21 cellular contexts compared by ENCODE assay signal in the genomic region with DNA sequence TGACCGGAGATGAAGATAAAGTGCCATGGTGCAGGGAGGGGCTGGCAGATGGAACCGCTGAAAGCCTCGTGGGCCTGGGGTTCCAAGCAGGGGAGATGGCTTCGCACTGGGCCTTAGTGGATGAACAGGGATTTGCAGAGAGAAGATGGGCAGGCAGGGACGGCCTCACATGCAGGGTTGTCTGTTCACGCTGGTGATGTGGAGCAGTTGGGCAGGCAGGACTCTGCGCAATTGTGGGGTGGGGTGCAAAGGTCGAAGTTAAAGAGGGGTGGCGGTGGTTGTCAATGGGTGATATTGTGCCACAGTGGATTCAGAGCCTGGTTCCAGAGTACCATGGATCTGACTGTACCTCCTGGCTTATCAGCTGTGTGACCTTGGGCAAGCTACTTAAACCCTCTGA. TPM values are rescaled to one million over a fixed set of nuclear protein-coding genes. Genes with fewer than 3 reads are reported as not detected.
DNase-seq lines count a peak whose midpoint lies in the region; ATAC-seq and TF ChIP-seq lines count a peak whose summit lies in the region.
"Had no signal": no experiment of that assay in that cellular context is flagged by ENCODE, and none has a peak within 500 bp of the region (broad histone marks: within the 10 kb centered on the region; RNA-seq: fewer than 3 reads in every experiment).

No MANE protein-coding gene starts in this region.

- TF ChIP-seq POLR2A in gastrocnemius medialis (IDR thresholded peaks at IDR 0.05) (no peak), vagina (IDR thresholded peaks at IDR 0.05) (no peak)

- no peaks in the 10 kb centered on the region for H4K20me1 ChIP-seq in BLaER1
- no peaks in the 10 kb centered on the region for H4K20me1 ChIP-seq in BLaER1 treated with 17β-estradiol and CSF1 and Interleukin-3, amounts not matched to agents 10 nM and 100 nM

- 79% methylated on average over 9 of the region's 9 CpGs for WGBS in right cardiac atrium

- ATAC-seq in right cardiac atrium (no peak), gastrocnemius medialis (no peak)
- ATAC-seq: HCT116, SK-N-SH treated with all-trans-retinoic acid at 6 μM for 48 hours had no signal

- intact Hi-C loops in right cardiac atrium (cut with DNase I) = no loop called here
- intact Hi-C loops in gastrocnemius medialis (cut with DNase I; ENCODE audit: low total_unique reads) = no loop called here
- intact Hi-C loops in vagina (cut with DNase I) = no loop called here

- H3K4me3 ChIP-seq in BLaER1 = no peak overlapping the region
- H3K4me3 ChIP-seq in BLaER1 treated with 17β-estradiol and CSF1 and Interleukin-3, amounts not matched to agents 10 nM and 100 nM = no peak overlapping the region
- H3K4me3 ChIP-seq in right cardiac atrium (ENCODE audit: low read length) = no peak overlapping the region
- no peak overlapping the region for H3K4me3 ChIP-seq in gastrocnemius medialis
- H3K4me3 ChIP-seq in vagina = no peak overlapping the region
- H3K4me3 ChIP-seq: MG63, SJCRH30 had no signal

- no peaks in the 10 kb centered on the region for H3K27me3 ChIP-seq in BLaER1
- H3K27me3 ChIP-seq in BLaER1 treated with 17β-estradiol and CSF1 and Interleukin-3, amounts not matched to agents 10 nM and 100 nM = no peaks in the 10 kb centered on the region
- no peaks in the 10 kb centered on the region for H3K27me3 ChIP-seq in right cardiac atrium (ENCODE audit: control insufficient read depth, insufficient read depth)
- no peaks in the 10 kb centered on the region for H3K27me3 ChIP-seq in gastrocnemius medialis
- H3K27me3 ChIP-seq in vagina = no peaks in the 10 kb centered on the region
- H3K27me3 ChIP-seq: MG63, SJCRH30 had no signal

- H3K9me3 ChIP-seq in BLaER1 (no peaks in the 10 kb centered on the region), right cardiac atrium (ENCODE audit: control insufficient read depth, low read length) (no peaks in the 10 kb centered on the region), gastrocnemius medialis (no peaks in the 10 kb centered on the region), vagina (no peaks in the 10 kb centered on the region)
- H3K9me3 ChIP-seq in BLaER1 treated with 17β-estradiol and CSF1 and Interleukin-3, amounts not matched to agents 10 nM and 100 nM (replicated peaks in 1 of 11) = no peaks in the 10 kb centered on the region
- H3K9me3 ChIP-seq: MG63, SJCRH30 had no signal

- DNase-seq in right cardiac atrium = peak in 2 of 3 donors; percentile 8 to 46
- no peak for DNase-seq in gastrocnemius medialis
- no peak for DNase-seq in DMS79 (lab: John Stamatoyannopoulos, UW)
- no peak for DNase-seq in NCI-H2107 treated with DMSO at 0.1 percent for 48 hours (lab: John Stamatoyannopoulos, UW; ENCODE audit: unreplicated experiment)
- DNase-seq in vagina (ENCODE audit: extremely low spot score in 2 of 2) = no peak
- DNase-seq: CD8-positive, alpha-beta memory T cell; DMS 273 treated with DMSO at 0.1 percent for 48 hours; KG1; MG63; NCI-H1105 treated with DMSO at 0.1 percent for 48 hours; NCI-H2029; NCI-H2227 treated with DMSO at 0.1 percent for 48 hours; NCI-H69; OCI-M1 had no signal

- in situ Hi-C loops in gastrocnemius medialis (cut with MboI; ENCODE audit: low sequenced_read_pairs in 4 of 4) = no loop called here

- no peak for TF ChIP-seq CTCF in gastrocnemius medialis (IDR thresholded peaks at IDR 0.05 in 4 of 5, conservative IDR thresholded peaks at IDR 0.05 in 1 of 5)
- no peak for TF ChIP-seq CTCF in vagina (IDR thresholded peaks at IDR 0.05)

- peaks cover 61% of the 10 kb centered on the region for H3K4me1 ChIP-seq in BLaER1
- peaks cover 52 to 100% (median 88%) of the 10 kb centered on the region in 10 experiments for H3K4me1 ChIP-seq in BLaER1 treated with 17β-estradiol and CSF1 and Interleukin-3, amounts not matched to agents 10 nM and 100 nM
- peaks cover 12% of the 10 kb centered on the region for H3K4me1 ChIP-seq in right cardiac atrium (ENCODE audit: control insufficient read depth, insufficient read depth, low read length)
- H3K4me1 ChIP-seq in gastrocnemius medialis = peaks cover 70 to 80% of the 10 kb centered on the region in 2 donors
- no peaks in the 10 kb centered on the region for H3K4me1 ChIP-seq in vagina

- no peak overlapping the region for H3K9ac ChIP-seq in BLaER1
- H3K9ac ChIP-seq in BLaER1 treated with 17β-estradiol and CSF1 and Interleukin-3, amounts not matched to agents 10 nM and 100 nM = no peak overlapping the region

- H3K27ac ChIP-seq in BLaER1 (no peak overlapping the region), right cardiac atrium (ENCODE audit: low read length) (peak overlapping the region; percentile 32), gastrocnemius medialis (peak overlapping the region; percentile 92 to 97 (median 97)), vagina (no peak overlapping the region)
- peak overlapping the region in 4 of 11 experiments; percentile 16 to 87 (median 82); a peak in 6 of 22 replicates for H3K27ac ChIP-seq in BLaER1 treated with 17β-estradiol and CSF1 and Interleukin-3, amounts not matched to agents 10 nM and 100 nM
- H3K27ac ChIP-seq: SJCRH30 had no signal

- H3K36me3 ChIP-seq in BLaER1 = no peaks in the 10 kb centered on the region
- H3K36me3 ChIP-seq in BLaER1 treated with 17β-estradiol and CSF1 and Interleukin-3, amounts not matched to agents 10 nM and 100 nM = no peaks in the 10 kb centered on the region
- H3K36me3 ChIP-seq in gastrocnemius medialis = no peaks in the 10 kb centered on the region
- no peaks in the 10 kb centered on the region for H3K36me3 ChIP-seq in vagina
- H3K36me3 ChIP-seq: MG63, SJCRH30 had no signal

- H3K4me2 ChIP-seq in BLaER1 = peak overlapping the region; percentile 59
- peak overlapping the region in 10 of 11 experiments; percentile 7 to 90 (median 80); a peak in 18 of 22 replicates for H3K4me2 ChIP-seq in BLaER1 treated with 17β-estradiol and CSF1 and Interleukin-3, amounts not matched to agents 10 nM and 100 nM

RNA-seq across cellular contexts. Expression of a gene that starts 7.9 kb away (rescaled TPM):
- total RNA-seq in right cardiac atrium = over 10,000 TPM in 3 of 4 donors, 1,000 to 10,000 TPM in 1; 7,621 to 11,301 (median 10,496) TPM
- 14,884 TPM for polyA plus RNA-seq in right cardiac atrium
- total RNA-seq in gastrocnemius medialis = over 10,000 TPM in 2 of 4 donors, 1,000 to 10,000 TPM in 2; 7,153 to 19,373 (median 11,028) TPM
- not detected for total RNA-seq in vagina
- total RNA-seq: H4 had no signal
- polyA plus RNA-seq: CD14-positive monocyte; CD8-positive, alpha-beta memory T cell had no signal

RNA-seq across cellular contexts. Expression of a gene that starts 39.0 kb away (rescaled TPM):
- total RNA-seq in right cardiac atrium (10 to 100 TPM in 2 of 4 donors, 1 to 10 TPM in 2; 6.8 to 13.3 (median 10.8) TPM), gastrocnemius medialis (1 to 10 TPM; 1.5 to 4.5 (median 2.9) TPM), vagina (11.5 TPM)
- polyA plus RNA-seq in right cardiac atrium = 4.2 TPM

Comparison
In these comparisons a context has a peak if more than half of its experiments do, and no peak if none do; other contexts are left out.
1. H3K27ac ChIP-seq: peak in right cardiac atrium (single experiment) and gastrocnemius medialis (4 of 4); none in BLaER1 (single experiment) and vagina (single experiment).
2. DNase-seq: peak in right cardiac atrium (2 of 3); none in gastrocnemius medialis (0 of 2), DMS79 (single experiment), NCI-H2107 treated with DMSO at 0.1 percent for 48 hours (single experiment) and vagina (0 of 2).
3. RNA of a gene that starts 7.9 kb away (total RNA-seq): 7,153 to 19,373 TPM in gastrocnemius medialis and 7,621 to 11,301 TPM in right cardiac atrium; not detected in vagina (single experiment); every median in the first group is over 1,000 times any median in the second.